In the genomic region with DNA sequence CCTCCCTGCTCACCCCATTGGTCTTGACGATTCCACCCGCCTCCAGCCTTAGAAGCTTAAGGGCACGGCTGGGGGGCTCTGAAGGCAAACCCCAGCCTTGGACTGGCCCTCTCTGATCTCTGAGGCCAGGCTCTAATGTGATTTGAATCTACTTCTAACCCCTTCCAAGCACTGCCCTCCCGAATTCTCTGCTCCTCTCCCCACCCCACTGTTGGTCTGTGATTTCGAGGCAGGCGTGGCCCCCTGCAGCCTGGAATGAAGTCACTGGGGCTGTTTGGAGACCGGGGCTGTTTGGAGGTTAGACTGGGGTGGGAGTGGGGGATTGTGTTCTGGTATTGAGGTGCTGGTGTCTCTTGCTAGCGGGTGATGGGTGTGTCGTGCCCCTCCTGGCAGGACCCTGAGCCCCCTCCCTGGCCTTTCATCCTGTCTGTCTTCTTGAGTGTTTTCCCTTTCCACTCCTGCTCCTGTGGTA, we compare ENCODE assay signal across 10 cellular contexts. TPM values are rescaled to one million over a fixed set of nuclear protein-coding genes. Genes with fewer than 3 reads are reported as not detected.
A peak's percentile ranks its signal among the peaks of the same experiment; 100 is the strongest.
DNase-seq lines count a peak whose midpoint lies in the region; ATAC-seq and TF ChIP-seq lines count a peak whose summit lies in the region.
"Had no signal": no experiment of that assay in that cellular context is flagged by ENCODE, and none has a peak within 500 bp of the region (broad histone marks: within the 10 kb centered on the region; RNA-seq: fewer than 3 reads in every experiment).

No MANE protein-coding gene starts in this region.

- no peaks in the 10 kb centered on the region for H3K9me3 ChIP-seq in muscle layer of duodenum (ENCODE audit: control insufficient read depth in 1 of 2, low read length in 2 of 2)

- no peak overlapping the region for H3K27ac Mint-ChIP-seq in endothelial cell (ENCODE audit: unreplicated experiment)

- TF ChIP-seq CTCF in endothelial cell (IDR thresholded peaks at IDR 0.05; ENCODE audit: unreplicated experiment) = no peak

- no peaks in the 10 kb centered on the region for H3K36me3 Mint-ChIP-seq in endothelial cell (ENCODE audit: low read depth, unreplicated experiment)

- H3K79me2 ChIP-seq in ACC112 (ENCODE audit: control insufficient read depth, insufficient read depth, low read length, unreplicated experiment) = no peaks in the 10 kb centered on the region

- no peak for DNase-seq in endothelial cell (ENCODE audit: low spot score)
- DNase-seq in activated CD8-positive, alpha-beta memory T cell treated with anti-CD3 and anti-CD28 coated beads, Interleukin-2, amount 50 U/mL, for 48 hours = no peak

- H3K4me3 ChIP-seq in ACC112 (ENCODE audit: low read depth, low read length) (peak overlapping the region; percentile 42; the same call in 1 of the 2 replicates), muscle layer of duodenum (ENCODE audit: low read depth in 1 of 2, low read length in 2 of 2) (peak overlapping the region; percentile 44 to 52)

- peak overlapping the region; percentile 73 for H2AFZ ChIP-seq in ACC112 (ENCODE audit: low read length, unreplicated experiment)

- no peak for ATAC-seq in GM18520 (IDR thresholded peaks at IDR 0.05; ENCODE audit: unreplicated experiment)
- ATAC-seq in HG03342 (IDR thresholded peaks at IDR 0.05; ENCODE audit: unreplicated experiment) = no peak
- ATAC-seq in GM21381 (IDR thresholded peaks at IDR 0.05; ENCODE audit: unreplicated experiment) = no peak

- H3K9me3 Mint-ChIP-seq in endothelial cell (ENCODE audit: unreplicated experiment) = no peaks in the 10 kb centered on the region

- no peak for TF ChIP-seq EP300 in Ishikawa (IDR thresholded peaks at IDR 0.05; ENCODE audit: borderline replicate concordance)

- TF ChIP-seq RAD21 in Ishikawa (IDR thresholded peaks at IDR 0.05; ENCODE audit: low read depth) = no peak

- no peaks in the 10 kb centered on the region for H3K36me3 ChIP-seq in ACC112 (ENCODE audit: insufficient read depth, low read length)
- H3K36me3 ChIP-seq in muscle layer of duodenum (ENCODE audit: control insufficient read depth in 1 of 2, insufficient read depth in 2 of 2, low read length in 2 of 2) = no peaks in the 10 kb centered on the region

- H3K4me3 Mint-ChIP-seq in endothelial cell (ENCODE audit: unreplicated experiment) = peak overlapping the region; percentile 62

- peaks cover 18% of the 10 kb centered on the region for H3K27me3 Mint-ChIP-seq in endothelial cell (ENCODE audit: unreplicated experiment)

- H3K4me1 ChIP-seq in ACC112 (ENCODE audit: control insufficient read depth, insufficient read depth, low read length, unreplicated experiment) = peaks cover 30% of the 10 kb centered on the region
- peaks cover 0 to 24% of the 10 kb centered on the region in 2 donors for H3K4me1 ChIP-seq in muscle layer of duodenum (ENCODE audit: control insufficient read depth in 1 of 2, insufficient read depth in 2 of 2, low read length in 2 of 2)

- no peak overlapping the region for H3K27ac ChIP-seq in ACC112 (ENCODE audit: low read depth, low read length)
- H3K27ac ChIP-seq in muscle layer of duodenum (ENCODE audit: low read length) = peak overlapping the region; percentile 74

- peaks cover 18% of the 10 kb centered on the region for H3K4me1 Mint-ChIP-seq in endothelial cell (ENCODE audit: unreplicated experiment)

- H3K27me3 ChIP-seq in ACC112 (ENCODE audit: insufficient read depth, low read length) = no peaks in the 10 kb centered on the region
- peaks cover 5% of the 10 kb centered on the region for H3K27me3 ChIP-seq in muscle layer of duodenum (ENCODE audit: low read depth, low read length)

TF ChIP-seq in Ishikawa, 13 proteins besides CTCF, POLR2A, EP300 and RAD21:
- TF ChIP-seq MAX (IDR thresholded peaks at IDR 0.05) = no peak
- TF ChIP-seq EGR1 (IDR thresholded peaks at IDR 0.05) = no peak
- TF ChIP-seq TCF12 (IDR thresholded peaks at IDR 0.05; ENCODE audit: low read depth) = 0 out of 2 replicates have a peak, but pooled peaks have one; percentile 2
- 0 out of 2 replicates have a peak, but pooled peaks have one; percentile 26 for TF ChIP-seq ZBTB7A (IDR thresholded peaks at IDR 0.05; ENCODE audit: low read depth)
- TF ChIP-seq CEBPB (IDR thresholded peaks at IDR 0.05) = no peak

RNA-seq across cellular contexts. Expression of gene GRB7, which starts 2.2 kb away (rescaled TPM):
- 1.3 TPM for total RNA-seq in endothelial cell (ENCODE audit: unreplicated experiment)
- total RNA-seq: cerebellum, myocyte had no signal

RNA-seq across cellular contexts. Expression of gene MIEN1, which starts 9.6 kb away (rescaled TPM):
- 15.5 TPM for total RNA-seq in endothelial cell (ENCODE audit: unreplicated experiment)

RNA-seq across cellular contexts. Expression of gene ERBB2, which starts 40.1 kb away (rescaled TPM):
- total RNA-seq in endothelial cell (ENCODE audit: unreplicated experiment) = 49.0 TPM

RNA-seq across cellular contexts. Expression of gene PGAP3, which starts 52.1 kb away (rescaled TPM):
- total RNA-seq in endothelial cell (ENCODE audit: unreplicated experiment) = 11.2 TPM
